ENCODE assay signal across 16 cellular contexts in genomic region chr1:93588955-93589354, GRCh38.
DNase-seq lines count a peak whose midpoint lies in the region; TF ChIP-seq lines count a peak whose summit lies in the region.
"Had no signal": no experiment of that assay in that cellular context is flagged by ENCODE, and none has a peak within 500 bp of the region (broad histone marks: within the 10 kb centered on the region; RNA-seq: fewer than 3 reads in every experiment).

No MANE protein-coding gene starts in this region.

- no peak for TF ChIP-seq POLR2A in spleen (IDR thresholded peaks at IDR 0.05)
- no peak for TF ChIP-seq POLR2A in tibial nerve (IDR thresholded peaks at IDR 0.05)

- H3K27me3 ChIP-seq in H7 (ENCODE audit: control insufficient read depth, insufficient read depth, low read length): no peaks in the 10 kb centered on the region
- no peaks in the 10 kb centered on the region for H3K27me3 ChIP-seq in mesenchymal stem cell (ENCODE audit: control insufficient read depth in 1 of 2, insufficient read depth in 1 of 2, low read length in 2 of 2)
- H3K27me3 ChIP-seq in spleen (replicated peaks in 1 of 7): no peaks in the 10 kb centered on the region
- no peaks in the 10 kb centered on the region for H3K27me3 ChIP-seq in tibial nerve

- no peak overlapping the region for H2BK5ac ChIP-seq in mesenchymal stem cell (ENCODE audit: low read depth, low read length, poor library complexity, severe bottlenecking)

- peak overlapping the region; percentile 2 for H2AFZ ChIP-seq in mesenchymal stem cell (ENCODE audit: low read depth, low read length)
- H2AFZ ChIP-seq: GM23248 had no signal

- WGBS in mesenchymal stem cell: 96% methylated on average over 20 of the region's 20 CpGs
- 96 to 98% (median 97%) methylated on average over 19 to 20 of the region's 20 CpGs for WGBS in spleen, 5 donors
- 90 to 94% methylated on average over 19 to 20 of the region's 20 CpGs for WGBS in tibial nerve, 2 donors

- POLR2A ChIA-PET in RWPE1 (lab: Yijun Ruan, JAX; ENCODE audit: low non-redundant PET): interaction anchor here (0.6 kb wide), 1 partner anchor 12 kb away, joined by 4 read pairs; no protein-coding TSS in a partner anchor

- H3K79me1 ChIP-seq in mesenchymal stem cell (replicated peaks; ENCODE audit: low read length, poor library complexity, severe bottlenecking): peaks cover 35% of the 10 kb centered on the region

- H3K14ac ChIP-seq in mesenchymal stem cell (ENCODE audit: low read length in 2 of 2): peak overlapping the region in 1 of 2 experiments; percentile 53

- TF ChIP-seq CTCF in RWPE1 (conservative IDR thresholded peaks at IDR 0.05; ENCODE audit: low read depth) (no peak), spleen (IDR thresholded peaks at IDR 0.05 in 8 of 11, conservative IDR thresholded peaks at IDR 0.05 in 3 of 11) (no peak), tibial nerve (IDR thresholded peaks at IDR 0.05) (no peak)

- H3K9me3 ChIP-seq in mesenchymal stem cell (ENCODE audit: control insufficient read depth, low read length) (no peaks in the 10 kb centered on the region), spleen (no peaks in the 10 kb centered on the region), tibial nerve (no peaks in the 10 kb centered on the region)

- CTCF ChIA-PET in RWPE1 (lab: Yijun Ruan, JAX): no interaction called here

- no peak overlapping the region for H3K4ac ChIP-seq in mesenchymal stem cell (ENCODE audit: low read depth in 1 of 2, low read length in 2 of 2)

- peak overlapping the region; percentile 10 for H2AK5ac ChIP-seq in mesenchymal stem cell (ENCODE audit: low read length, severe bottlenecking)

- H2BK15ac ChIP-seq in mesenchymal stem cell (ENCODE audit: low read depth, poor library complexity, severe bottlenecking): no peak overlapping the region

- H3K27ac ChIP-seq in RWPE1: peak overlapping the region; percentile 67
- H3K27ac ChIP-seq in mesenchymal stem cell (ENCODE audit: low read length, poor library complexity, severe bottlenecking): no peak overlapping the region
- no peak overlapping the region for H3K27ac ChIP-seq in spleen
- H3K27ac ChIP-seq in tibial nerve: no peak overlapping the region
- H3K27ac ChIP-seq: GM23248 had no signal

- peaks cover 1% of the 10 kb centered on the region for H3K36me3 ChIP-seq in H7 (replicated peaks; ENCODE audit: control insufficient read depth, insufficient read depth, low read length)
- peaks cover 51 to 77% of the 10 kb centered on the region in 2 experiments for H3K36me3 ChIP-seq in mesenchymal stem cell (ENCODE audit: control insufficient read depth in 1 of 2, insufficient read depth in 2 of 2, low read depth in 1 of 2, low read length in 2 of 2)
- peaks cover 0 to 56% (median 7%) of the 10 kb centered on the region in 6 donors for H3K36me3 ChIP-seq in spleen
- peaks cover 0 to 52% (median 0%) of the 10 kb centered on the region in 3 donors for H3K36me3 ChIP-seq in tibial nerve

- H3K4me1 ChIP-seq in mesenchymal stem cell (ENCODE audit: control insufficient read depth, insufficient read depth, low read depth, low read length) (peaks cover 35% of the 10 kb centered on the region), spleen (peaks cover 0 to 22% (median 13%) of the 10 kb centered on the region in 6 donors), tibial nerve (peaks cover 0 to 41% (median 9%) of the 10 kb centered on the region in 4 donors)

- TF ChIP-seq EP300 in tibial nerve (IDR thresholded peaks at IDR 0.05): no peak

- no peak overlapping the region for H2BK120ac ChIP-seq in mesenchymal stem cell (ENCODE audit: low read depth, low read length)

- intact Hi-C loops in spleen (cut with DNase I; ENCODE audit: low total_unique reads): no loop called here

- H3K4me3 ChIP-seq in H7 (ENCODE audit: insufficient read depth, low read depth, low read length) (no peak overlapping the region), mesenchymal stem cell (ENCODE audit: insufficient read depth in 1 of 2, low read depth in 1 of 2, low read length in 2 of 2) (no peak overlapping the region), spleen (no peak overlapping the region), tibial nerve (no peak overlapping the region)
- H3K4me3 ChIP-seq: GM23248 had no signal

- H3K4me2 ChIP-seq in mesenchymal stem cell (ENCODE audit: low read length, poor library complexity, severe bottlenecking): no peak overlapping the region

- H4K91ac ChIP-seq in mesenchymal stem cell (ENCODE audit: low read length): peak overlapping the region; percentile 52

- peak overlapping the region; percentile 47 to 91 for H3K18ac ChIP-seq in mesenchymal stem cell (ENCODE audit: low read depth in 1 of 2, low read length in 2 of 2)

- H4K8ac ChIP-seq in mesenchymal stem cell (ENCODE audit: low read length): peak overlapping the region; percentile 70

- H2BK12ac ChIP-seq in mesenchymal stem cell (ENCODE audit: low read length in 2 of 2): peak overlapping the region; percentile 2 to 51

- peak overlapping the region in 1 of 2 experiments; percentile 50 for H3K23ac ChIP-seq in mesenchymal stem cell (ENCODE audit: low read length in 2 of 2)

- DNase-seq in H7: peak; percentile 58
- no peak for DNase-seq in RWPE1 (ENCODE audit: low spot score)
- DNase-seq in mesenchymal stem cell: no peak
- DNase-seq in spleen: peak; percentile 23
- DNase-seq in GDM1 (lab: John Stamatoyannopoulos, UW): no peak
- DNase-seq in tibial nerve (ENCODE audit: low spot score in 2 of 2): no peak
- no peak for DNase-seq in AG20443 (ENCODE audit: low spot score)
- DNase-seq: ACHN, COR-L47, GM23248, NCI-H1105 treated with DMSO at 0.1 percent for 48 hours, NCI-H1694 treated with DMSO at 0.1 percent for 48 hours, NCI-H510A, NCI-H748 treated with DMSO at 0.1 percent for 48 hours, OCI-M1, SIG-M5 had no signal

- H3K9ac ChIP-seq in mesenchymal stem cell (ENCODE audit: low read length): no peak overlapping the region
- H3K9ac ChIP-seq: GM23248 had no signal

Comparison
In these comparisons a context has a peak if more than half of its experiments do, and no peak if none do; other contexts are left out.
1. DNase-seq: peak in H7 (single experiment) and spleen (single experiment); none in RWPE1 (single experiment), mesenchymal stem cell (single experiment), GDM1 (single experiment), tibial nerve (0 of 2) and AG20443 (single experiment).